In genomic region chr12:57940052-57940914, GRCh38 we compare ENCODE assay signal across 8 cellular contexts. TPM values are rescaled to one million over a fixed set of nuclear protein-coding genes. Genes with fewer than 3 reads are reported as not detected.
DNase-seq lines count a peak whose midpoint lies in the region; ATAC-seq, FAIRE-seq and TF ChIP-seq lines count a peak whose summit lies in the region.

No MANE protein-coding gene starts in this region.

- POLR2A ChIA-PET in A549 (lab: Yijun Ruan, JAX) = interaction anchor here (0.5 to 1.0 kb wide), 4 partner anchors 14 to 94 kb away, joined by 3 to 6 read pairs (median 4); partner anchors contain the start of gene CTDSP2

- no peaks in the 10 kb centered on the region for H3K9me3 ChIP-seq in A549
- no peaks in the 10 kb centered on the region for H3K9me3 ChIP-seq in mesodermal cell (ENCODE audit: control insufficient read depth, low read length)

- TF ChIP-seq RAD21 in A549 (conservative IDR thresholded peaks at IDR 0.05 in 1 of 2, IDR thresholded peaks at IDR 0.05 in 1 of 2) = no peak

- CTCF ChIA-PET in A549 (lab: Yijun Ruan, JAX) = no interaction called here

- in situ Hi-C loops in astrocyte of the spinal cord (cut with HindIII; ENCODE audit: low sequenced_read_pairs) = no loop called here

- peak overlapping the region; percentile 80 for H3K4me2 ChIP-seq in A549

- DNase-seq in A549 (ENCODE audit: low read depth in 1 of 2, low spot score in 1 of 2) (no peak), HT-29 (ENCODE audit: low spot score) (peak; percentile 22), astrocyte of the spinal cord (ENCODE audit: low read depth, low spot score) (no peak), NCI-H1417 treated with DMSO at 0.1 percent for 48 hours (lab: John Stamatoyannopoulos, UW) (no peak), cortex of kidney (lab: John Stamatoyannopoulos, UW) (no peak)

- H3K36me3 ChIP-seq in mesodermal cell (ENCODE audit: control insufficient read depth, insufficient read depth, low read length) = no peaks in the 10 kb centered on the region

- 56% methylated on average over 2 of the region's 2 CpGs for WGBS in A549 (ENCODE audit: missing lambda C conversion rate)
- 75 to 80% methylated on average over 2 of the region's 2 CpGs for WGBS in mesodermal cell (ENCODE audit: insufficient coverage in 2 of 2), 2 experiments

- no peak for TF ChIP-seq POLR2A in A549 (IDR thresholded peaks at IDR 0.05; ENCODE audit: low read length)

- peaks cover 9% of the 10 kb centered on the region for H3K4me1 ChIP-seq in A549
- no peaks in the 10 kb centered on the region for H3K4me1 ChIP-seq in mesodermal cell (ENCODE audit: control insufficient read depth, insufficient read depth, low read length, poor library complexity, severe bottlenecking)

- no peak for TF ChIP-seq EP300 in A549 (IDR thresholded peaks at IDR 0.05)

- ATAC-seq in A549 (no peak), GM18498 (IDR thresholded peaks at IDR 0.05; ENCODE audit: unreplicated experiment) (no peak), GM18867 (IDR thresholded peaks at IDR 0.05; ENCODE audit: unreplicated experiment) (no peak)

- no peak for TF ChIP-seq CTCF in A549 (IDR thresholded peaks at IDR 0.05)
- no peak for TF ChIP-seq CTCF in astrocyte of the spinal cord (IDR thresholded peaks at IDR 0.05; ENCODE audit: low read depth, low read length)

- FAIRE-seq in A549 (lab: Jason Lieb, UNC) = no peak

- peak overlapping the region; percentile 68 for H3K4me3 ChIP-seq in A549
- peak overlapping the region; percentile 61 for H3K4me3 ChIP-seq in astrocyte of the spinal cord (ENCODE audit: low read depth, low read length)
- H3K4me3 ChIP-seq in mesodermal cell (ENCODE audit: extremely low read depth, insufficient read depth, low read length, poor library complexity, severe bottlenecking) = peak overlapping the region; percentile 52

- peak overlapping the region; percentile 45 to 91; a peak in 4 of 6 replicates for H3K27ac ChIP-seq in A549
- H3K27ac ChIP-seq in mesodermal cell (ENCODE audit: low read depth, low read length, severe bottlenecking) = no peak overlapping the region

TF ChIP-seq in A549, 52 proteins besides CTCF, POLR2A, EP300 and RAD21:
- no peak for TF ChIP-seq RFX5 (IDR thresholded peaks at IDR 0.05)
- TF ChIP-seq NPAS2 (CRISPR knock-in tag; IDR thresholded peaks at IDR 0.05; ENCODE audit: borderline replicate concordance) = no peak
- no peak for TF ChIP-seq RCOR1 (IDR thresholded peaks at IDR 0.05; ENCODE audit: low read depth, low read length)
- TF ChIP-seq CBX8 (IDR thresholded peaks at IDR 0.05) = no peak
- no peak for TF ChIP-seq ZC3H11A (IDR thresholded peaks at IDR 0.05)

RNA-seq across cellular contexts. Expression of gene ATP23, which starts 1.1 kb away (rescaled TPM):
- 13.4 and 14.7 TPM in 2 replicates for polyA plus RNA-seq in A549 (2011; rRNA removed)
- polyA plus RNA-seq in A549 (2012; cell fraction: cytosol; rRNA removed) = 9.7 and 11.0 TPM in 2 replicates
- polyA plus RNA-seq in A549 (2012; cell fraction: nucleus; rRNA removed) = 3.5 and 5.5 TPM in 2 replicates
- 6.3 to 7.5 TPM (median 7.0 TPM) in 3 replicates for polyA plus RNA-seq in A549 (2017; fragmentation: RNase III; extraction: RNeasy Plus Mini Kit Qiagen cat#74134 plus additional on column Dnase treatment)
- 8.9 and 9.3 TPM in 2 replicates for polyA minus RNA-seq in A549 (2011; rRNA and poly(A)+ RNA removed)
- total RNA-seq in HT-29 (2014; rRNA removed; shearing (Covaris generic)) = 2.1 and 3.6 TPM in 2 replicates
- polyA plus RNA-seq in mesodermal cell (2013, experiment 1 of 2) = 9.5 TPM
- polyA plus RNA-seq in mesodermal cell (2013, experiment 2 of 2) = 7.6 TPM
